In genomic region chr16:69486724-69487123, GRCh38 we compare ENCODE assay signal across 19 cellular contexts.
"Had no signal": no experiment of that assay in that cellular context is flagged by ENCODE, and none has a peak within 500 bp of the region (broad histone marks: within the 10 kb centered on the region; RNA-seq: fewer than 3 reads in every experiment).

No MANE protein-coding gene starts in this region.

- FAIRE-seq: endometrium, kidney had no signal

- H3K4me1 ChIP-seq: right lobe of liver had no signal

- ATAC-seq: gastrocnemius medialis; heart right ventricle; left cardiac atrium; lower lobe of right lung; naive thymus-derived CD4-positive, alpha-beta T cell; psoas muscle; right lobe of liver had no signal

- H3K27me3 ChIP-seq: esophagus muscularis mucosa, gastrocnemius medialis, right lobe of liver had no signal

- H3K4me3 ChIP-seq: esophagus muscularis mucosa, gastrocnemius medialis, heart right ventricle, left ventricle myocardium inferior, lower lobe of right lung, psoas muscle, right lobe of liver, skin epidermis had no signal

- H3K9me3 ChIP-seq: esophagus muscularis mucosa, gastrocnemius medialis, heart right ventricle, left ventricle myocardium inferior, lower lobe of right lung, neutrophil, psoas muscle, right lobe of liver had no signal

- H3K27ac ChIP-seq: esophagus muscularis mucosa, gastrocnemius medialis, heart right ventricle, left ventricle myocardium inferior, lower lobe of right lung, neutrophil, psoas muscle, right lobe of liver had no signal

- H3K36me3 ChIP-seq: esophagus muscularis mucosa, gastrocnemius medialis, heart right ventricle, left ventricle myocardium inferior, lower lobe of right lung, neutrophil, right lobe of liver had no signal

- DNase-seq: effector memory CD4-positive, alpha-beta T cell; gastrocnemius medialis; heart right ventricle; hypothalamus; kidney; left cardiac atrium; left ventricle myocardium inferior; lower lobe of right lung; naive thymus-derived CD4-positive, alpha-beta T cell; nephron progenitor cell; psoas muscle; retina; right lobe of liver; stimulated activated naive CD4-positive, alpha-beta T cell treated with Interleukin-2 at 50 U/mL for 16 hours; trophoblast cell had no signal
